In genomic region chr21:31184462-31184861, GRCh38 we compare ENCODE assay signal across 9 cellular contexts.
DNase-seq lines count a peak whose midpoint lies in the region; ATAC-seq and TF ChIP-seq lines count a peak whose summit lies in the region.
"Had no signal": no experiment of that assay in that cellular context is flagged by ENCODE, and none has a peak within 500 bp of the region (broad histone marks: within the 10 kb centered on the region; RNA-seq: fewer than 3 reads in every experiment).

No MANE protein-coding gene starts in this region.

- H3K4me3 ChIP-seq in OCI-LY1 (ENCODE audit: low read depth, low read length, poor library complexity, severe bottlenecking) (no peak overlapping the region), heart left ventricle (no peak overlapping the region)

- TF ChIP-seq POLR2A in heart left ventricle (IDR thresholded peaks at IDR 0.05) = no peak

- H3K4me1 ChIP-seq in OCI-LY1 (ENCODE audit: insufficient read depth, low read length, severe bottlenecking) (peaks cover 33% of the 10 kb centered on the region), heart left ventricle (no peaks in the 10 kb centered on the region)

- no peak overlapping the region for H3K4me2 ChIP-seq in OCI-LY1 (ENCODE audit: low read length)

- no peak overlapping the region for H3K9ac ChIP-seq in OCI-LY1 (ENCODE audit: low read length)

- intact Hi-C loops in heart left ventricle (cut with DNase I) = loop anchor here in 1 of 10 donors (5.0 kb wide), 1 partner anchor 87 kb away; no protein-coding TSS in a partner anchor

- DNase-seq in activated CD8-positive, alpha-beta memory T cell treated with anti-CD3 and anti-CD28 coated beads, Interleukin-2, amount 50 U/mL, for 24 hours (ENCODE audit: extremely low read depth) = peak; percentile 47
- DNase-seq in left kidney (ENCODE audit: low read depth, low spot score) (peak; percentile 48), SHP77 (lab: John Stamatoyannopoulos, UW) (no peak), NCI-H128 (lab: John Stamatoyannopoulos, UW; ENCODE audit: unreplicated experiment) (no peak), heart left ventricle (no peak), DMS79 (lab: John Stamatoyannopoulos, UW) (no peak)
- peak; percentile 37 to 82 for DNase-seq in stimulated activated CD8-positive, alpha-beta memory T cell treated with anti-CD3 and anti-CD28 coated beads, Interleukin-7, amount 100 ng/mL, for 48 hours (ENCODE audit: extremely low read depth in 1 of 2, low read depth in 1 of 2)
- DNase-seq: NCI-H187 had no signal

- H2AFZ ChIP-seq in OCI-LY1 (ENCODE audit: low read length) = no peak overlapping the region

- H3F3A ChIP-seq in OCI-LY1 (ENCODE audit: insufficient read depth, low read length) = no peaks in the 10 kb centered on the region

- ATAC-seq in heart left ventricle = no peak

- no peaks in the 10 kb centered on the region for H3K79me2 ChIP-seq in OCI-LY1 (ENCODE audit: insufficient read depth, low read length)

- H3K36me3 ChIP-seq in OCI-LY1 (ENCODE audit: insufficient read depth, low read length) = no peaks in the 10 kb centered on the region
- no peaks in the 10 kb centered on the region for H3K36me3 ChIP-seq in heart left ventricle

- H3K27ac ChIP-seq in OCI-LY1 (ENCODE audit: low read depth, low read length, poor library complexity, severe bottlenecking) = peak overlapping the region; percentile 36
- no peak overlapping the region for H3K27ac ChIP-seq in heart left ventricle

- TF ChIP-seq CTCF in OCI-LY1 (IDR thresholded peaks at IDR 0.05; ENCODE audit: low read length) = no peak
- TF ChIP-seq CTCF in heart left ventricle (IDR thresholded peaks at IDR 0.05) = no peak

- H3K27me3 ChIP-seq in OCI-LY1 (ENCODE audit: insufficient read depth, low read length) (no peaks in the 10 kb centered on the region), heart left ventricle (peaks cover 0 to 6% (median 0%) of the 10 kb centered on the region in 9 donors)

- H4K20me1 ChIP-seq in OCI-LY1 (ENCODE audit: insufficient read depth, low read length) = no peaks in the 10 kb centered on the region

- no peaks in the 10 kb centered on the region for H3K9me2 ChIP-seq in OCI-LY1 (ENCODE audit: low read depth, low read length)

- no peaks in the 10 kb centered on the region for H3K9me3 ChIP-seq in OCI-LY1 (ENCODE audit: low read length)
- H3K9me3 ChIP-seq in heart left ventricle = no peaks in the 10 kb centered on the region

- WGBS in heart left ventricle, 4 donors = 54 to 77% (median 63%) methylated on average over 6 of the region's 6 CpGs

Comparison
In these comparisons a context has a peak if more than half of its experiments do, and no peak if none do; other contexts are left out.
1. DNase-seq: peak in activated CD8-positive, alpha-beta memory T cell treated with anti-CD3 and anti-CD28 coated beads, Interleukin-2, amount 50 U/mL, for 24 hours (single experiment), left kidney (single experiment) and stimulated activated CD8-positive, alpha-beta memory T cell treated with anti-CD3 and anti-CD28 coated beads, Interleukin-7, amount 100 ng/mL, for 48 hours (2 of 2); none in SHP77 (0 of 2), NCI-H128 (single experiment), heart left ventricle (0 of 5) and DMS79 (single experiment).